1 cellular context compared by ENCODE assay signal in genomic region chr3:116260491-116260890, GRCh38.
TF ChIP-seq lines count a peak whose summit lies in the region.

No MANE protein-coding gene starts in this region.

TF ChIP-seq in WTC11, 78 proteins besides CTCF, POLR2A, EP300 and RAD21 (continued from another document):
- TF ChIP-seq E2F4 (CRISPR knock-in tag; IDR thresholded peaks at IDR 0.05; ENCODE audit: borderline replicate concordance, low read depth) (no peak), ZNF232 (CRISPR knock-in tag; IDR thresholded peaks at IDR 0.05) (no peak), ZNF281 (CRISPR knock-in tag; IDR thresholded peaks at IDR 0.05) (no peak), ZMAT4 (CRISPR knock-in tag; IDR thresholded peaks at IDR 0.05) (no peak), FOXJ3 (CRISPR knock-in tag; IDR thresholded peaks at IDR 0.05; ENCODE audit: borderline replicate concordance) (no peak), SOX15 (CRISPR knock-in tag; IDR thresholded peaks at IDR 0.05) (no peak)
- TF ChIP-seq, protein P1, sequence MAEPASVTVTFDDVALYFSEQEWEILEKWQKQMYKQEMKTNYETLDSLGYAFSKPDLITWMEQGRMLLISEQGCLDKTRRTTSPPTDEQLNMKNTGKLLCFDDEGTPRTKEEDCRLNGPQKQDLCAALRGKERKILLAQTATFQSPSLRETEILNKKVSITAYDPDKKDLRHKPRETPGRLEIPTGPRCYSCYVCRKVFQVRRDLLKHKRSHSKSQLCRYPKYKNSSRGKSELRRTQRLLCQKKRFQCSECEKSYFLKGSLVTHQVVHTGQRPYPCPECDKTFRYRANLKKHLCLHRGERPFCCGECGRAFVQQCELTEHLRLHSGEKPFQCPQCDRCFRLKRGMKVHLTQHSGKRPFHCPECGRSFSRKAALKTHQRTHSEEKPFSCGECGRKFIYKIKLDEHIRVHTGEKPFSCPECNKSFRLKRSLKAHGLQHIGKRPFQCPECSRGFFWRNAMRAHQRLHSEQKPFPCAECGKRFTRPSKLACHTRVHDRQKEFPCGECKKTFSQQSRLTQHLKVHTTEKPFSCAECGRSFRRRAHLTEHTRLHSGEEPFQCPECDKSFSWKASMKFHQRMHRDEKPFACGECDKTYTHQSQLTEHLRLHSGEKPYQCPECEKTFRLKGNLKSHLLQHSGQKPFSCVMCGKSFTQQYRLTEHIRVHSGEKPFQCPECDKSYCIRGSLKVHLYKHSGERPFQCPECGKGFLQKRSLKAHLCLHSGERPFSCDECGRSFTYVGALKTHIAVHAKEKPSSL (CRISPR knock-in tag; conservative IDR thresholded peaks at IDR 0.05) = no peak
